ENCODE assay signal across 19 cellular contexts in the genomic region with DNA sequence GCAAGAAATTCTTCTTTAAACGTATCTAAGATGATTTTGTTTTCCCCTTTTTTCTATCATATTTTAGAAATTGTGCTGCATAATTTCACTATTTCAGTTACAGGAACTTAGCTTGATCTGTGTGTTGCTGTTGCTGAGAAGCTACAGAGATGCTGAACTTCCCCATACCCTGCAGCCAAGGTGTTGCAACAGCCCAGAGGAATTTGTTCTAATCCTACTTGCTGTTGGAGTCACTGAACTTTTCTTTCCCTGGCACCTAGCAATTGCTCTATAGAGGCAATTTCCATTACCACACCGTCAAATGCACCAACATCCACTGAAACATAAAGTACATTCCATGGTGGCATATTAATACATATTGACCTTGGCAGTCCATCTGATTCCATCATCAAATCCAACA.
DNase-seq lines count a peak whose midpoint lies in the region; ATAC-seq, FAIRE-seq and TF ChIP-seq lines count a peak whose summit lies in the region.
"Had no signal": no experiment of that assay in that cellular context is flagged by ENCODE, and none has a peak within 500 bp of the region (broad histone marks: within the 10 kb centered on the region; RNA-seq: fewer than 3 reads in every experiment).

No MANE protein-coding gene starts in this region.

- H3K4me3 ChIP-seq in endothelial cell of umbilical vein (replicated peaks in 1 of 3; ENCODE audit: insufficient read depth in 1 of 3, low read depth in 1 of 3, low read length in 3 of 3) = no peak overlapping the region
- no peak overlapping the region for H3K4me3 ChIP-seq in brain microvascular endothelial cell (ENCODE audit: low read depth, low read length)

- no peak overlapping the region for H3K27ac Mint-ChIP-seq in stimulated activated naive CD8-positive, alpha-beta T cell treated with anti-CD3 and anti-CD28 coated beads, Interleukin-15, amount 100 ng/mL, for 72 hours
- H3K27ac Mint-ChIP-seq: CD8-positive, alpha-beta memory T cell had no signal

- H3K27ac ChIP-seq in endothelial cell of umbilical vein (ENCODE audit: insufficient read depth, low read depth, low read length) (no peak overlapping the region), brain microvascular endothelial cell (no peak overlapping the region)

- H3K9me3 Mint-ChIP-seq in stimulated activated naive CD8-positive, alpha-beta T cell treated with anti-CD3 and anti-CD28 coated beads, Interleukin-15, amount 100 ng/mL, for 72 hours = no peaks in the 10 kb centered on the region
- H3K9me3 Mint-ChIP-seq: CD8-positive, alpha-beta memory T cell had no signal

- no peaks in the 10 kb centered on the region for H4K20me1 ChIP-seq in endothelial cell of umbilical vein (replicated peaks; ENCODE audit: control insufficient read depth, extremely low read depth, insufficient read depth, low read length)

- no peak overlapping the region for H3K4me3 Mint-ChIP-seq in stimulated activated naive CD8-positive, alpha-beta T cell treated with anti-CD3 and anti-CD28 coated beads, Interleukin-15, amount 100 ng/mL, for 72 hours
- H3K4me3 Mint-ChIP-seq: CD8-positive, alpha-beta memory T cell had no signal

- TF ChIP-seq CTCF in endothelial cell of umbilical vein (IDR thresholded peaks at IDR 0.05; ENCODE audit: extremely low read depth in 1 of 2, insufficient read depth in 1 of 2, low read depth in 1 of 2, low read length in 2 of 2) = no peak
- no peak for TF ChIP-seq CTCF in brain microvascular endothelial cell (IDR thresholded peaks at IDR 0.05; ENCODE audit: low read depth, low read length, missing control alignments)

- H3K79me2 ChIP-seq in endothelial cell of umbilical vein (ENCODE audit: control insufficient read depth, insufficient read depth, low read length) = no peaks in the 10 kb centered on the region

- no peak overlapping the region for H2AFZ ChIP-seq in endothelial cell of umbilical vein (ENCODE audit: low read depth, low read length)

- H3K36me3 ChIP-seq in endothelial cell of umbilical vein (ENCODE audit: control insufficient read depth in 2 of 2, extremely low read depth in 1 of 2, insufficient read depth in 2 of 2, low read length in 2 of 2) (no peaks in the 10 kb centered on the region), brain microvascular endothelial cell (replicated peaks) (no peaks in the 10 kb centered on the region)

- dilution Hi-C loops in endothelial cell of umbilical vein (cut with MboI; ENCODE audit: extremely low pct_ligation_motif_present, low sequenced_read_pairs) = no loop called here

- H3K9me1 ChIP-seq in endothelial cell of umbilical vein (replicated peaks; ENCODE audit: control insufficient read depth, extremely low read depth, insufficient read depth, low read length) = no peaks in the 10 kb centered on the region

- no peaks in the 10 kb centered on the region for H3K27me3 ChIP-seq in endothelial cell of umbilical vein (ENCODE audit: control insufficient read depth in 2 of 2, insufficient read depth in 2 of 2, low read length in 2 of 2)
- H3K27me3 ChIP-seq in brain microvascular endothelial cell (replicated peaks) = no peaks in the 10 kb centered on the region

- BruUV-seq in endothelial cell of umbilical vein (replicated peaks; lab: Mats Ljungman, UMichigan) = no TSS peak

- FAIRE-seq in endothelial cell of umbilical vein (lab: Jason Lieb, UNC) = peak; percentile 37
- FAIRE-seq: HTR-8/SVneo had no signal

- CTCF ChIA-PET in endothelial cell of umbilical vein (lab: Charles Lee) = no interaction called here

- DNase-seq in GM03348 (ENCODE audit: low spot score) = peak; percentile 11
- peak; percentile 0 for DNase-seq in SKM-1 (lab: John Stamatoyannopoulos, UW; ENCODE audit: unreplicated experiment)
- DNase-seq in endothelial cell of umbilical vein (ENCODE audit: low read depth, low spot score) = no peak
- peak; percentile 19 for DNase-seq in renal cortical epithelial cell (ENCODE audit: low read depth)
- DNase-seq in NCI-H2227 (lab: John Stamatoyannopoulos, UW; ENCODE audit: unreplicated experiment) = no peak
- DNase-seq in brain microvascular endothelial cell = no peak
- DNase-seq in stimulated activated naive CD8-positive, alpha-beta T cell treated with anti-CD3 and anti-CD28 coated beads, Interleukin-15, amount 100 ng/mL, for 72 hours = no peak
- no peak for DNase-seq in NCI-H446 (lab: John Stamatoyannopoulos, UW)
- DNase-seq: ACHN; CD8-positive, alpha-beta memory T cell; DND-41; NCI-H187 treated with DMSO at 0.1 percent for 48 hours; NCI-H2171 treated with DMSO at 0.1 percent for 48 hours; NCI-H510A treated with DMSO at 0.1 percent for 48 hours; SK-N-SH had no signal

- H3K4me1 ChIP-seq in endothelial cell of umbilical vein (ENCODE audit: control insufficient read depth, extremely low read depth, insufficient read depth, low read length) = no peaks in the 10 kb centered on the region

- no peak overlapping the region for H3K9ac ChIP-seq in endothelial cell of umbilical vein (replicated peaks; ENCODE audit: extremely low read depth, insufficient read depth, low read length)
- H3K9ac ChIP-seq: SK-N-SH had no signal

- in situ Hi-C loops in brain microvascular endothelial cell (cut with HindIII; ENCODE audit: low pct_ligation_motif_present, low sequenced_read_pairs) = no loop called here

- H3K9me3 ChIP-seq in endothelial cell of umbilical vein (replicated peaks; ENCODE audit: control insufficient read depth, insufficient read depth, low read length) = no peaks in the 10 kb centered on the region
- H3K9me3 ChIP-seq: SK-N-SH had no signal

- no peak for ATAC-seq in stimulated activated naive CD8-positive, alpha-beta T cell treated with anti-CD3 and anti-CD28 coated beads, Interleukin-15, amount 100 ng/mL, for 72 hours
- ATAC-seq: HCT116, Panc1, Right ventricle myocardium inferior had no signal

- intact Hi-C loops in endothelial cell of umbilical vein (cut with micrococcal nuclease) = loop anchor here (5.0 kb wide), 1 partner anchor 72 kb away; no protein-coding TSS in a partner anchor

- H3K4me2 ChIP-seq in endothelial cell of umbilical vein (ENCODE audit: insufficient read depth, low read length) = no peak overlapping the region
- H3K4me2 ChIP-seq: SK-N-SH had no signal

- H3K4me1 Mint-ChIP-seq in stimulated activated naive CD8-positive, alpha-beta T cell treated with anti-CD3 and anti-CD28 coated beads, Interleukin-15, amount 100 ng/mL, for 72 hours = no peaks in the 10 kb centered on the region
- H3K4me1 Mint-ChIP-seq: CD8-positive, alpha-beta memory T cell had no signal

- peaks cover 16% of the 10 kb centered on the region for H3K27me3 Mint-ChIP-seq in stimulated activated naive CD8-positive, alpha-beta T cell treated with anti-CD3 and anti-CD28 coated beads, Interleukin-15, amount 100 ng/mL, for 72 hours

- TF ChIP-seq POLR2A in endothelial cell of umbilical vein (IDR thresholded peaks at IDR 0.05; ENCODE audit: low read depth, low read length) = no peak

- POLR2A ChIA-PET in endothelial cell of umbilical vein (lab: Charles Lee) = no interaction called here

TF ChIP-seq in endothelial cell of umbilical vein, 7 proteins besides CTCF, POLR2A, EP300 and RAD21:
- no peak for TF ChIP-seq POLR2AphosphoS5 (IDR thresholded peaks at IDR 0.05; ENCODE audit: insufficient read depth, low read depth, low read length)
- no peak for TF ChIP-seq EZH2 (IDR thresholded peaks at IDR 0.05; ENCODE audit: borderline replicate concordance, low read depth, low read length, severe bottlenecking)
- TF ChIP-seq JUN (IDR thresholded peaks at IDR 0.05; ENCODE audit: borderline replicate concordance, insufficient read depth, insufficient read length, low read depth) = no peak
- TF ChIP-seq, protein P1, sequence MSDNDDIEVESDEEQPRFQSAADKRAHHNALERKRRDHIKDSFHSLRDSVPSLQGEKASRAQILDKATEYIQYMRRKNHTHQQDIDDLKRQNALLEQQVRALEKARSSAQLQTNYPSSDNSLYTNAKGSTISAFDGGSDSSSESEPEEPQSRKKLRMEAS (IDR thresholded peaks at IDR 0.05; ENCODE audit: insufficient read depth, insufficient read length) = no peak
- TF ChIP-seq FOS (IDR thresholded peaks at IDR 0.05; ENCODE audit: borderline replicate concordance, insufficient read depth, low read length) = no peak

Comparison
In these comparisons a context has a peak if more than half of its experiments do, and no peak if none do; other contexts are left out.
1. DNase-seq: peak in GM03348 (single experiment), SKM-1 (single experiment) and renal cortical epithelial cell (single experiment); none in endothelial cell of umbilical vein (single experiment), NCI-H2227 (single experiment), brain microvascular endothelial cell (single experiment), stimulated activated naive CD8-positive, alpha-beta T cell treated with anti-CD3 and anti-CD28 coated beads, Interleukin-15, amount 100 ng/mL, for 72 hours (0 of 2) and NCI-H446 (0 of 2).